ENCODE assay signal across 1 cellular context in genomic region chr11:35725880-35726279, GRCh38.
A peak's percentile ranks its signal among the peaks of the same experiment; 100 is the strongest.
TF ChIP-seq lines count a peak whose summit lies in the region.

No MANE protein-coding gene starts in this region.

TF ChIP-seq in SK-N-SH, 30 proteins besides CTCF, POLR2A, EP300 and RAD21 (continued from another document):
- TF ChIP-seq RFX5 (IDR thresholded peaks at IDR 0.05; ENCODE audit: low read length) (no peak), YY1 (IDR thresholded peaks at IDR 0.05; ENCODE audit: low read depth) (no peak), EZH2phosphoT487 (IDR thresholded peaks at IDR 0.05; ENCODE audit: borderline replicate concordance, low read depth) (no peak), TCF12 (IDR thresholded peaks at IDR 0.05) (peak; percentile 19; the same call in 1 of the 2 replicates), MAX (IDR thresholded peaks at IDR 0.05; ENCODE audit: low read depth) (no peak), ZBTB33 (IDR thresholded peaks at IDR 0.05; ENCODE audit: borderline replicate concordance, low read depth) (no peak), GATA2 (CRISPR knock-in tag; IDR thresholded peaks at IDR 0.05) (no peak), FOXM1 (IDR thresholded peaks at IDR 0.05; ENCODE audit: low read depth) (no peak), PBX3 (IDR thresholded peaks at IDR 0.05) (no peak)
TF ChIP-seq in SK-N-SH: peak in this region for 6.
